18 cellular contexts compared by ENCODE assay signal in the genomic region with DNA sequence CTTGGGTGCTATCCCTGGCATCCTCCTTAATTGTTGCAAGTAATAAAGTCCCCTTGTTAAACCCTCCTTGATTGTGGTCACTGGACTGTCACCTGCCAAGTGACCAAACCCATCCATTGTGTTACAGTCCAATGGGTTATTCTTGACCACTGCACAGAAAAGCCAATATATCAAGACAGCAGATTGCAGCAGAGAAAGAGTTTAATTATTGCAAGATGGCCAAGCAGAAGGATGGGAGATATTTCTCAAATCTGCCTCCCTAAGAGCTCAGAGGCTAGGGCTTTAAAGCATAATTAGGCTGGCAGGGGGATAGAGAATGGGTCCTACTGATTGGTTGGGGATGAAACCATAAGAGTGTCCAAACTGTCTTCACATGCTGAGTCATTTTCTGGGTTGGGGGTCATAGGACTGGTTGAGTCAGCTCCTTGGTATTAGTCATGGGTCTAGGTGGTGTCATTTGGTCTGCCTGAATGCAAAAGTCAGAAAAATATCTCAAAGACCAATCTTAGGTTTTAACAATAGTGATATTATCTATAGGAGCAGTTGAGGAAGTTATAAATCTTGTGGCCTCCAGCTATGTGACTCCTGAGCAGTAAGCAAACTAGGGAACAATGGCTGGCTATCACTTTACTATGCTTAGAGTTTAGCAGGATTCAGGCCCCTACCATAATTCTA. TPM values are rescaled to one million over a fixed set of nuclear protein-coding genes. Genes with fewer than 3 reads are reported as not detected.
DNase-seq lines count a peak whose midpoint lies in the region; ATAC-seq and TF ChIP-seq lines count a peak whose summit lies in the region.
"Had no signal": no experiment of that assay in that cellular context is flagged by ENCODE, and none has a peak within 500 bp of the region (broad histone marks: within the 10 kb centered on the region; RNA-seq: fewer than 3 reads in every experiment).

No MANE protein-coding gene starts in this region.

- H3K27me3 Mint-ChIP-seq in GM23338 (ENCODE audit: insufficient read depth, low read depth, poor library complexity): peaks cover 6% of the 10 kb centered on the region
- H3K27me3 Mint-ChIP-seq: progenitor cell of endocrine pancreas had no signal

- H3K27ac Mint-ChIP-seq in GM23338: no peak overlapping the region
- H3K27ac Mint-ChIP-seq: CD8-positive, alpha-beta T cell; progenitor cell of endocrine pancreas had no signal

- H3K9ac ChIP-seq in GM23248: no peak overlapping the region
- no peak overlapping the region for H3K9ac ChIP-seq in mammary epithelial cell (ENCODE audit: insufficient read depth, low read length)
- no peak overlapping the region for H3K9ac ChIP-seq in mesendoderm (ENCODE audit: low read length)

- no peaks in the 10 kb centered on the region for H3K36me3 ChIP-seq in GM23248 (ENCODE audit: low read depth)
- H3K36me3 ChIP-seq in mammary epithelial cell (ENCODE audit: insufficient read depth, low read length): no peaks in the 10 kb centered on the region
- no peaks in the 10 kb centered on the region for H3K36me3 ChIP-seq in mesendoderm (ENCODE audit: control insufficient read depth, insufficient read depth, low read length)
- no peaks in the 10 kb centered on the region for H3K36me3 ChIP-seq in GM23338 (ENCODE audit: insufficient read depth)
- H3K36me3 ChIP-seq: heart left ventricle, SJSA1 had no signal

- intact Hi-C loops in mammary epithelial cell (cut with micrococcal nuclease): no loop called here

- no peak overlapping the region for H2BK120ac ChIP-seq in mesendoderm (ENCODE audit: low read depth, low read length)

- H4K5ac ChIP-seq in mesendoderm (ENCODE audit: low read length): no peak overlapping the region

- H4K8ac ChIP-seq in mesendoderm (ENCODE audit: low read depth, low read length): no peak overlapping the region

- H3K79me2 ChIP-seq in GM23248 (ENCODE audit: insufficient read depth) (no peaks in the 10 kb centered on the region), mammary epithelial cell (ENCODE audit: insufficient read depth, low read length) (no peaks in the 10 kb centered on the region), mesendoderm (ENCODE audit: control insufficient read depth, insufficient read depth, low read length) (no peaks in the 10 kb centered on the region), GM23338 (replicated peaks; ENCODE audit: insufficient read depth) (no peaks in the 10 kb centered on the region)

- no TSS peak for BruUV-seq in mammary epithelial cell (replicated peaks; lab: Mats Ljungman, UMichigan)

- no peak overlapping the region for H3K4me3 Mint-ChIP-seq in GM23338
- H3K4me3 Mint-ChIP-seq: CD8-positive, alpha-beta T cell had no signal

- no peak for TF ChIP-seq POLR2A in NB4 (IDR thresholded peaks at IDR 0.05; ENCODE audit: extremely low read depth, insufficient read length)

- no peak overlapping the region for H3K27ac ChIP-seq in GM23248
- H3K27ac ChIP-seq in mammary epithelial cell (ENCODE audit: insufficient read depth, low read depth, low read length): peak overlapping the region; percentile 11
- no peak overlapping the region for H3K27ac ChIP-seq in mesendoderm (ENCODE audit: low read depth, low read length)
- H3K27ac ChIP-seq in GM23338 (ENCODE audit: low read depth): no peak overlapping the region
- H3K27ac ChIP-seq: heart left ventricle, SJSA1 had no signal

- no peaks in the 10 kb centered on the region for H3K9me2 ChIP-seq in GM23248 (ENCODE audit: insufficient read depth)
- H3K9me2 ChIP-seq in GM23338 (ENCODE audit: insufficient read depth): peaks cover 3% of the 10 kb centered on the region; the same call in 1 of the 2 replicates

- no peak overlapping the region for H3K18ac ChIP-seq in mesendoderm (ENCODE audit: low read length)

- H3K4me1 ChIP-seq in GM23248 (ENCODE audit: insufficient read depth): no peaks in the 10 kb centered on the region
- H3K4me1 ChIP-seq in mammary epithelial cell (ENCODE audit: insufficient read depth, low read length): peaks cover 13% of the 10 kb centered on the region
- H3K4me1 ChIP-seq in mesendoderm (ENCODE audit: control insufficient read depth, low read depth, low read length): no peaks in the 10 kb centered on the region
- H3K4me1 ChIP-seq in GM23338 (ENCODE audit: insufficient read depth): no peaks in the 10 kb centered on the region
- H3K4me1 ChIP-seq: heart left ventricle, SJSA1 had no signal

- in situ Hi-C loops in GM23248 (cut with MboI) (no loop called here), mammary epithelial cell (cut with MboI; ENCODE audit: low sequenced_read_pairs in 2 of 2) (no loop called here)

- TF ChIP-seq CTCF in NB4 (IDR thresholded peaks at IDR 0.05; ENCODE audit: low read depth, low read length) (no peak), mammary epithelial cell (conservative IDR thresholded peaks at IDR 0.05 in 1 of 2, IDR thresholded peaks at IDR 0.05 in 1 of 2; ENCODE audit: extremely low read depth in 1 of 2, insufficient read depth in 1 of 2, low read depth in 1 of 2, low read length in 2 of 2) (no peak), GM23338 (conservative IDR thresholded peaks at IDR 0.05; ENCODE audit: low read depth in 2 of 2) (no peak)

- H3K4me3 ChIP-seq in GM23248 (no peak overlapping the region), NB4 (ENCODE audit: low read depth, low read length) (no peak overlapping the region), mammary epithelial cell (replicated peaks in 1 of 3; ENCODE audit: insufficient read depth in 1 of 3, low read depth in 2 of 3, low read length in 3 of 3) (no peak overlapping the region), mesendoderm (ENCODE audit: low read length) (no peak overlapping the region), GM23338 (no peak overlapping the region)
- H3K4me3 ChIP-seq: heart left ventricle, SJSA1 had no signal

- no peak overlapping the region for H2BK5ac ChIP-seq in mesendoderm (ENCODE audit: low read length)

- H3K4me2 ChIP-seq in GM23248 (ENCODE audit: unreplicated experiment) (no peak overlapping the region), mammary epithelial cell (ENCODE audit: insufficient read depth, low read depth, low read length) (no peak overlapping the region), mesendoderm (ENCODE audit: low read length) (no peak overlapping the region), GM23338 (no peak overlapping the region)

- CTCF ChIA-PET in mammary epithelial cell (lab: Charles Lee; ENCODE audit: low non-redundant PET): no interaction called here

- no peak overlapping the region for H3K4ac ChIP-seq in mesendoderm (ENCODE audit: low read depth, low read length)

- H3K79me1 ChIP-seq in mesendoderm (ENCODE audit: low read length): no peaks in the 10 kb centered on the region

- no peaks in the 10 kb centered on the region for H4K20me1 ChIP-seq in GM23248 (ENCODE audit: insufficient read depth)
- H4K20me1 ChIP-seq in mammary epithelial cell (ENCODE audit: insufficient read depth, low read length): no peaks in the 10 kb centered on the region
- no peaks in the 10 kb centered on the region for H4K20me1 ChIP-seq in GM23338 (replicated peaks; ENCODE audit: insufficient read depth)

- no peak overlapping the region for H2BK15ac ChIP-seq in mesendoderm (replicated peaks; ENCODE audit: low read depth)

- no peak overlapping the region for H2AK5ac ChIP-seq in mesendoderm (ENCODE audit: low read length)

- no peaks in the 10 kb centered on the region for H3K4me1 Mint-ChIP-seq in GM23338

- H3K9me3 ChIP-seq in GM23248 (ENCODE audit: low read depth) (no peaks in the 10 kb centered on the region), mammary epithelial cell (replicated peaks; ENCODE audit: insufficient read depth, low read length) (peaks cover 12% of the 10 kb centered on the region)
- H3K9me3 ChIP-seq: heart left ventricle, SJSA1 had no signal

- no peak for ATAC-seq in GM23338
- ATAC-seq: CD8-positive, alpha-beta T cell; heart left ventricle had no signal

- H3K27me3 ChIP-seq in GM23248 (replicated peaks; ENCODE audit: insufficient read depth) (no peaks in the 10 kb centered on the region), mammary epithelial cell (ENCODE audit: insufficient read depth, low read length) (no peaks in the 10 kb centered on the region), mesendoderm (ENCODE audit: insufficient read depth, low read length, poor library complexity) (no peaks in the 10 kb centered on the region), GM23338 (ENCODE audit: insufficient read depth) (no peaks in the 10 kb centered on the region)
- H3K27me3 ChIP-seq: SJSA1 had no signal

- dilution Hi-C loops in mammary epithelial cell (cut with HindIII; ENCODE audit: low sequenced_read_pairs): no loop called here

- H2AFZ ChIP-seq in GM23248: no peak overlapping the region
- no peak overlapping the region for H2AFZ ChIP-seq in mammary epithelial cell (ENCODE audit: low read depth, low read length)
- H2AFZ ChIP-seq in GM23338: no peak overlapping the region

- H3K36me3 Mint-ChIP-seq in GM23338 (ENCODE audit: low read depth): no peaks in the 10 kb centered on the region; the same call in 2 of the 3 replicates
- H3K36me3 Mint-ChIP-seq: CD8-positive, alpha-beta T cell had no signal

- H3K56ac ChIP-seq in mesendoderm (ENCODE audit: low read length): no peak overlapping the region

- DNase-seq in GM23248 (peak; percentile 73), NB4 (ENCODE audit: low read depth) (peak; percentile 65), mammary epithelial cell (peak; percentile 93), mesendoderm (peak; percentile 25), SHP77 (lab: John Stamatoyannopoulos, UW) (no peak), GM23338 (ENCODE audit: low spot score) (no peak), NCI-H1436 (lab: John Stamatoyannopoulos, UW) (no peak), putamen (ENCODE audit: low spot score) (no peak)
- DNase-seq: activated CD4-positive, CD25-positive, alpha-beta regulatory T cell; activated naive CD4-positive, alpha-beta T cell; CD8-positive, alpha-beta T cell; cortex of kidney; heart left ventricle; NCI-H1105; NCI-H524 treated with DMSO at 0.1 percent for 48 hours; substantia nigra had no signal

- no peak overlapping the region for H3K23ac ChIP-seq in mesendoderm (ENCODE audit: low read length)

- H3F3A ChIP-seq in GM23248 (ENCODE audit: insufficient read depth): peaks cover 9% of the 10 kb centered on the region; the same call in 1 of the 2 replicates
- H3F3A ChIP-seq in GM23338 (replicated peaks; ENCODE audit: low read depth): no peaks in the 10 kb centered on the region

- H3K9me3 Mint-ChIP-seq in GM23338: peaks cover 9% of the 10 kb centered on the region; the same call in 2 of the 3 replicates
- H3K9me3 Mint-ChIP-seq: CD8-positive, alpha-beta T cell had no signal

RNA-seq across cellular contexts. Expression of a gene that starts 19.1 kb away (rescaled TPM):
- total RNA-seq in GM23248 (2014; rRNA removed; shearing (Covaris generic)): 4.1 and 4.8 TPM in 2 replicates
- polyA plus RNA-seq in GM23248 (2016; fragmentation: Nextera tagmentation; extraction: Ambion mirVana) (5.2 and 5.4 TPM in 2 replicates), mammary epithelial cell (3.3 TPM), GM23338 (2016; fragmentation: Nextera tagmentation; extraction: Ambion mirVana) (1.6 and 2.3 TPM in 2 replicates)
- 1 to 10 TPM; 3.0 to 4.5 TPM for total RNA-seq in mammary epithelial cell
- 38.2 TPM for polyA minus RNA-seq in mammary epithelial cell
- 1.6 TPM for polyA plus RNA-seq in mesendoderm (2013, experiment 1 of 2)
- 2.0 TPM for polyA plus RNA-seq in mesendoderm (2013, experiment 2 of 2)
- 3.0 and 3.3 TPM in 2 replicates for total RNA-seq in GM23338 (2014; rRNA removed; shearing (Covaris generic))

RNA-seq across cellular contexts. Expression of a gene that starts 45.4 kb away (rescaled TPM):
- total RNA-seq in GM23248 (2014; rRNA removed; shearing (Covaris generic)): not detected in 2 replicates
- polyA plus RNA-seq in GM23248 (2016; fragmentation: Nextera tagmentation; extraction: Ambion mirVana) (0.08 TPM in 1 of 2 replicates, not detected in the other), mammary epithelial cell (0.10 TPM), GM23338 (2016; fragmentation: Nextera tagmentation; extraction: Ambion mirVana) (not detected in 2 replicates)
- under 1 TPM; 0.33 to 0.75 TPM for total RNA-seq in mammary epithelial cell
- polyA minus RNA-seq in mammary epithelial cell: not detected
- polyA plus RNA-seq in mesendoderm (2013, experiment 1 of 2): 0.03 TPM
- polyA plus RNA-seq in mesendoderm (2013, experiment 2 of 2): not detected
- not detected in 2 replicates for total RNA-seq in GM23338 (2014; rRNA removed; shearing (Covaris generic))
- total RNA-seq: CD8-positive, alpha-beta T cell; SJSA1 had no signal

Comparison
In these comparisons a context has a peak if more than half of its experiments do, and no peak if none do; other contexts are left out.
1. DNase-seq: peak in GM23248 (single experiment), NB4 (single experiment), mammary epithelial cell (single experiment) and mesendoderm (single experiment); none in SHP77 (0 of 2), GM23338 (single experiment), NCI-H1436 (single experiment) and putamen (single experiment).